Comparison of ENCODE assay signal across 28 cellular contexts in genomic region chr15:33405096-33405495, GRCh38.
"Had no signal": no experiment of that assay in that cellular context is flagged by ENCODE, and none has a peak within 500 bp of the region (broad histone marks: within the 10 kb centered on the region; RNA-seq: fewer than 3 reads in every experiment).

No MANE protein-coding gene starts in this region.

- H3K36me3 Mint-ChIP-seq: immature natural killer cell, mesothelial cell of epicardium had no signal

- H3K4me2 ChIP-seq: hepatocyte had no signal

- H3K9me3 ChIP-seq: colonic mucosa, esophagus squamous epithelium, gastroesophageal sphincter, heart left ventricle, lower lobe of right lung, mucosa of descending colon had no signal

- ATAC-seq: effector memory CD8-positive, alpha-beta T cell; esophagus mucosa; gastroesophageal sphincter; heart left ventricle; left colon; left lobe of liver; left ventricle myocardium superior; lower lobe of right lung; mucosa of descending colon had no signal

- H3K4me3 ChIP-seq: colonic mucosa, esophagus squamous epithelium, gastroesophageal sphincter, heart left ventricle, hepatocyte, lower lobe of right lung, mucosa of descending colon had no signal

- H3K27me3 ChIP-seq: colonic mucosa, esophagus squamous epithelium, gastroesophageal sphincter, heart left ventricle, hepatocyte had no signal

- H3K9me3 Mint-ChIP-seq: dendritic cell treated with granulocyte-macrophage colony-stimulating factor and Interleukin-4, amounts not matched to agents 40 ng/mL and 50 ng/mL, for 4 days; endodermal cell; mesothelial cell of epicardium had no signal

- H3K36me3 ChIP-seq: colonic mucosa, esophagus squamous epithelium, gastroesophageal sphincter, heart left ventricle, lower lobe of right lung had no signal

- H3K4me3 Mint-ChIP-seq: dendritic cell treated with granulocyte-macrophage colony-stimulating factor and Interleukin-4, amounts not matched to agents 40 ng/mL and 50 ng/mL, for 4 days; effector memory CD8-positive, alpha-beta T cell; endodermal cell; immature natural killer cell; mesothelial cell of epicardium had no signal

- H3K27me3 Mint-ChIP-seq: effector memory CD8-positive, alpha-beta T cell had no signal

- DNase-seq: cerebellar nuclear complex; colonic mucosa; cortex of kidney; effector CD8-positive, alpha-beta T cell; effector memory CD8-positive, alpha-beta T cell; endodermal cell; erythroblast; esophagus squamous epithelium; foreskin fibroblast; foreskin melanocyte; heart left ventricle; hypothalamus; immature natural killer cell; islet precursor cell; kidney; kidney glomerular epithelial cell; left colon; left ventricle myocardium superior; lower lobe of right lung; mesenchymal stem cell; mucosa of descending colon had no signal

- H3K4me1 Mint-ChIP-seq: endodermal cell, immature natural killer cell, mesothelial cell of epicardium had no signal

- H3K27ac Mint-ChIP-seq: dendritic cell treated with granulocyte-macrophage colony-stimulating factor and Interleukin-4, amounts not matched to agents 40 ng/mL and 50 ng/mL, for 4 days; effector memory CD8-positive, alpha-beta T cell; endodermal cell; immature natural killer cell; mesothelial cell of epicardium had no signal

- H3K4me1 ChIP-seq: colonic mucosa, esophagus squamous epithelium, gastroesophageal sphincter, heart left ventricle, lower lobe of right lung had no signal

- H2AFZ ChIP-seq: hepatocyte had no signal

- H3K79me2 ChIP-seq: hepatocyte had no signal

- H3K27ac ChIP-seq: colonic mucosa, epithelial cell of prostate, esophagus squamous epithelium, gastroesophageal sphincter, heart left ventricle, hepatocyte, lower lobe of right lung had no signal
